Comparison of ENCODE assay signal across 14 cellular contexts in the genomic region with DNA sequence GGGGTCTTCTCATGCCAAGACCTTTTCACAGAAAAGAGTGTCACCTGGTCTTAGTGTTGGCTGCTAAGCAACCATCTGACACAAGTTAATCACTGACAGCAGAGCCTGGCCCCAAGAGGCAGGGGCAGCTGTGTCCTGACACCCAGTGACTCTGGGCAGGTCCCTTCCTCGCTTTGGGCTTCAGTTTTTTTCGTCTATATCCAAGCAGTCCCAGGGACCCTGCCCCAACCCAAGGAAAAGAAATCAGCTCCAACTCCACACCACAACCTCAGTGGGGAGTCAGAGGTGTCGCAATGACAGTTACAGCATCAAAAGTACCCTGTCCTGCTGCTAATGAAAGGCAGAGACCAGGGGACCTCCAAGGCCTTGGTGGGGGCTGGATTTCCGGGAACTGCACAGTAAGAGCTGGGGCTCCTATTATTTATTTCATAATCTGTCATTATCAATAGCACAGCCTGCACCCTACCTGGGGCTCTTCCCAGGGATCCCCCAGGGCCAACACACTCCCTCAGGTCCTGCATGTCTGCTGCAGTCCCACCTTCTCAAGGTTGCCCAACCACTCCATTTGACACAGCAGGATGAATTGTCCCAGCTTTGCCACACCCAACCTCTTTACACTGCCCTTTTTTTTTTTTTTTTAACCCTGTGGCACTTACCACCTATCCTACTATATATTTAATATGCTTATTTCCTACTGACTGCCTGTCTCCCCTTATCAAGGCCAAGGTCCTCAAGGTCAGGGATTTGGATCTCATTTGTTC.
"Had no signal": no experiment of that assay in that cellular context is flagged by ENCODE, and none has a peak within 500 bp of the region (broad histone marks: within the 10 kb centered on the region; RNA-seq: fewer than 3 reads in every experiment).

No MANE protein-coding gene starts in this region.

- DNase-seq: activated CD4-positive, alpha-beta T cell treated with anti-CD3 and anti-CD28 coated beads, Interleukin-2, amount 10 ng/mL, durations not matched to agents 24 days and 14 days; activated effector memory CD4-positive, alpha-beta T cell treated with Interleukin-2 at 50 U/mL for 16 hours; activated T-cell treated with anti-CD3 and anti-CD28 coated beads, Interleukin-2, amount 50 U/mL, for 1 hour; caudate nucleus; effector memory CD8-positive, alpha-beta T cell; immature natural killer cell; mammary epithelial cell; stimulated activated CD4-positive, alpha-beta T cell treated with anti-CD3 and anti-CD28 coated beads, Interleukin-15, amount 100 ng/mL, for 24 hours; stimulated activated CD4-positive, alpha-beta T cell treated with anti-CD3 and anti-CD28 coated beads, Interleukin-4, amount 100 ng/mL, for 24 hours; T-cell had no signal

- H3K27ac Mint-ChIP-seq: activated CD4-positive, alpha-beta T cell treated with anti-CD3 and anti-CD28 coated beads, Interleukin-2, amount 10 ng/mL, durations not matched to agents 24 days and 14 days; activated naive CD4-positive, alpha-beta T cell treated with anti-CD3 and anti-CD28 coated beads, Interleukin-2, amount 50 U/mL, for 24 hours; dendritic cell treated with granulocyte-macrophage colony-stimulating factor and Interleukin-4, amounts not matched to agents 40 ng/mL and 50 ng/mL, for 4 days; immature natural killer cell; stimulated activated naive CD8-positive, alpha-beta T cell treated with anti-CD3 and anti-CD28 coated beads, Interleukin-15, Interleukin-2, amounts not matched to agents 100 ng/mL and 50 ng/mL, for 24 hours; T-cell had no signal

- H3K27me3 Mint-ChIP-seq: activated CD4-positive, alpha-beta T cell treated with anti-CD3 and anti-CD28 coated beads, Interleukin-2, amount 10 ng/mL, durations not matched to agents 24 days and 14 days; activated naive CD4-positive, alpha-beta T cell treated with anti-CD3 and anti-CD28 coated beads, Interleukin-2, amount 50 U/mL, for 24 hours; effector memory CD8-positive, alpha-beta T cell; stimulated activated naive CD8-positive, alpha-beta T cell treated with anti-CD3 and anti-CD28 coated beads, Interleukin-15, Interleukin-2, amounts not matched to agents 100 ng/mL and 50 ng/mL, for 24 hours; T-cell had no signal

- ATAC-seq: effector memory CD8-positive, alpha-beta T cell; T-cell had no signal

- H3K4me3 Mint-ChIP-seq: activated CD4-positive, alpha-beta T cell treated with anti-CD3 and anti-CD28 coated beads, Interleukin-2, amount 10 ng/mL, durations not matched to agents 24 days and 14 days; activated naive CD4-positive, alpha-beta T cell treated with anti-CD3 and anti-CD28 coated beads, Interleukin-2, amount 50 U/mL, for 24 hours; dendritic cell treated with granulocyte-macrophage colony-stimulating factor and Interleukin-4, amounts not matched to agents 40 ng/mL and 50 ng/mL, for 4 days; effector memory CD8-positive, alpha-beta T cell; immature natural killer cell; nephron; stimulated activated naive CD8-positive, alpha-beta T cell treated with anti-CD3 and anti-CD28 coated beads, Interleukin-15, Interleukin-2, amounts not matched to agents 100 ng/mL and 50 ng/mL, for 24 hours; T-cell had no signal

- H3K9me3 Mint-ChIP-seq: activated CD4-positive, alpha-beta T cell treated with anti-CD3 and anti-CD28 coated beads, Interleukin-2, amount 10 ng/mL, durations not matched to agents 24 days and 14 days; activated naive CD4-positive, alpha-beta T cell treated with anti-CD3 and anti-CD28 coated beads, Interleukin-2, amount 50 U/mL, for 24 hours; dendritic cell treated with granulocyte-macrophage colony-stimulating factor and Interleukin-4, amounts not matched to agents 40 ng/mL and 50 ng/mL, for 4 days; effector memory CD8-positive, alpha-beta T cell; immature natural killer cell; nephron; stimulated activated naive CD8-positive, alpha-beta T cell treated with anti-CD3 and anti-CD28 coated beads, Interleukin-15, Interleukin-2, amounts not matched to agents 100 ng/mL and 50 ng/mL, for 24 hours; T-cell had no signal
